In genomic region chr10:2488606-2489005, GRCh38 we compare ENCODE assay signal across 19 cellular contexts.
DNase-seq lines count a peak whose midpoint lies in the region; ATAC-seq and TF ChIP-seq lines count a peak whose summit lies in the region.
"Had no signal": no experiment of that assay in that cellular context is flagged by ENCODE, and none has a peak within 500 bp of the region (broad histone marks: within the 10 kb centered on the region; RNA-seq: fewer than 3 reads in every experiment).

No MANE protein-coding gene starts in this region.

- H3K4me1 Mint-ChIP-seq in nephron progenitor cell: peaks cover 7% of the 10 kb centered on the region
- H3K4me1 Mint-ChIP-seq in activated CD8-positive, alpha-beta T cell treated with anti-CD3 and anti-CD28 coated beads, Interleukin-2, amount 10 ng/mL, durations not matched to agents 7 days and 5 days (ENCODE audit: low read depth): no peaks in the 10 kb centered on the region
- H3K4me1 Mint-ChIP-seq: B cell; CD4-positive, CD25-positive, alpha-beta regulatory T cell had no signal

- no peak for TF ChIP-seq POLR2A in tibial nerve (IDR thresholded peaks at IDR 0.05)

- no peak overlapping the region for H3K4me3 Mint-ChIP-seq in nephron progenitor cell
- H3K4me3 Mint-ChIP-seq in activated CD8-positive, alpha-beta T cell treated with anti-CD3 and anti-CD28 coated beads, Interleukin-2, amount 10 ng/mL, durations not matched to agents 7 days and 5 days: no peak overlapping the region
- H3K4me3 Mint-ChIP-seq: B cell; CD4-positive, CD25-positive, alpha-beta regulatory T cell; CD8-positive, alpha-beta T cell had no signal

- no peaks in the 10 kb centered on the region for H3K36me3 Mint-ChIP-seq in nephron progenitor cell (ENCODE audit: low read depth)
- no peaks in the 10 kb centered on the region for H3K36me3 Mint-ChIP-seq in activated CD8-positive, alpha-beta T cell treated with anti-CD3 and anti-CD28 coated beads, Interleukin-2, amount 10 ng/mL, durations not matched to agents 7 days and 5 days (ENCODE audit: low read depth)
- H3K36me3 Mint-ChIP-seq: CD4-positive, CD25-positive, alpha-beta regulatory T cell; CD8-positive, alpha-beta T cell had no signal

- WGBS in tibial nerve, 2 donors: 38 to 47% methylated on average over 4 of the region's 4 CpGs

- no peak for TF ChIP-seq EP300 in tibial nerve (IDR thresholded peaks at IDR 0.05)

- H3K36me3 ChIP-seq in tibial nerve: no peaks in the 10 kb centered on the region
- H3K36me3 ChIP-seq: BLaER1, HAP-1 had no signal

- DNase-seq in Daoy (ENCODE audit: low read depth) (peak; percentile 34), HK-2 (ENCODE audit: unreplicated experiment) (peak; percentile 26), kidney tubule cell (ENCODE audit: low spot score) (peak; percentile 4), nephron progenitor cell (peak; percentile 17), tibial nerve (ENCODE audit: low spot score in 2 of 2) (no peak), D341Med (ENCODE audit: low spot score) (no peak)
- DNase-seq in activated CD8-positive, alpha-beta T cell treated with anti-CD3 and anti-CD28 coated beads, Interleukin-2, amount 10 ng/mL, durations not matched to agents 7 days and 5 days: no peak
- DNase-seq: Caco-2; CD4-positive, CD25-positive, alpha-beta regulatory T cell; CD8-positive, alpha-beta T cell; DMS 273 treated with DMSO at 0.1 percent for 48 hours; DMS79; GF-D8; GOT3 had no signal

- CTCF ChIA-PET in activated CD8-positive, alpha-beta T cell treated with anti-CD3 and anti-CD28 coated beads, Interleukin-2, amount 10 ng/mL, durations not matched to agents 7 days and 5 days (lab: Charles Lee): no interaction called here

- no peaks in the 10 kb centered on the region for H3K9me3 ChIP-seq in tibial nerve
- H3K9me3 ChIP-seq: BLaER1, Caco-2, HAP-1 had no signal

- H3K4me3 ChIP-seq in tibial nerve: no peak overlapping the region
- H3K4me3 ChIP-seq: BLaER1, HAP-1 had no signal

- no peaks in the 10 kb centered on the region for H3K27me3 ChIP-seq in tibial nerve
- H3K27me3 ChIP-seq: BLaER1 had no signal

- H3K27ac ChIP-seq in tibial nerve: no peak overlapping the region
- H3K27ac ChIP-seq: BLaER1, C4-2B had no signal

- no peak for ATAC-seq in HG03469 (IDR thresholded peaks at IDR 0.05; ENCODE audit: unreplicated experiment)
- no peak for ATAC-seq in activated CD8-positive, alpha-beta T cell treated with anti-CD3 and anti-CD28 coated beads, Interleukin-2, amount 10 ng/mL, durations not matched to agents 7 days and 5 days
- ATAC-seq: CD8-positive, alpha-beta T cell had no signal

- no peaks in the 10 kb centered on the region for H3K4me1 ChIP-seq in tibial nerve
- H3K4me1 ChIP-seq: BLaER1, Caco-2, HAP-1 had no signal

- peaks cover 12% of the 10 kb centered on the region for H3K27me3 Mint-ChIP-seq in nephron progenitor cell (ENCODE audit: low read depth, poor library complexity)
- H3K27me3 Mint-ChIP-seq in activated CD8-positive, alpha-beta T cell treated with anti-CD3 and anti-CD28 coated beads, Interleukin-2, amount 10 ng/mL, durations not matched to agents 7 days and 5 days (ENCODE audit: low read depth): no peaks in the 10 kb centered on the region
- H3K27me3 Mint-ChIP-seq: B cell; CD4-positive, CD25-positive, alpha-beta regulatory T cell had no signal

- H3K9me3 Mint-ChIP-seq in nephron progenitor cell: no peaks in the 10 kb centered on the region
- no peaks in the 10 kb centered on the region for H3K9me3 Mint-ChIP-seq in activated CD8-positive, alpha-beta T cell treated with anti-CD3 and anti-CD28 coated beads, Interleukin-2, amount 10 ng/mL, durations not matched to agents 7 days and 5 days (ENCODE audit: insufficient read depth)
- H3K9me3 Mint-ChIP-seq: CD8-positive, alpha-beta T cell had no signal

- H3K27ac Mint-ChIP-seq in nephron progenitor cell: no peak overlapping the region
- no peak overlapping the region for H3K27ac Mint-ChIP-seq in activated CD8-positive, alpha-beta T cell treated with anti-CD3 and anti-CD28 coated beads, Interleukin-2, amount 10 ng/mL, durations not matched to agents 7 days and 5 days
- H3K27ac Mint-ChIP-seq: B cell; CD4-positive, CD25-positive, alpha-beta regulatory T cell; CD8-positive, alpha-beta T cell had no signal

- POLR2A ChIA-PET in activated CD8-positive, alpha-beta T cell treated with anti-CD3 and anti-CD28 coated beads, Interleukin-2, amount 10 ng/mL, durations not matched to agents 7 days and 5 days (lab: Charles Lee): no interaction called here

- TF ChIP-seq CTCF in nephron progenitor cell (IDR thresholded peaks at IDR 0.05): no peak
- TF ChIP-seq CTCF in tibial nerve (IDR thresholded peaks at IDR 0.05): no peak

Comparison
In these comparisons a context has a peak if more than half of its experiments do, and no peak if none do; other contexts are left out.
1. DNase-seq: peak in Daoy (single experiment), HK-2 (single experiment), kidney tubule cell (single experiment) and nephron progenitor cell (single experiment); none in tibial nerve (0 of 2), D341Med (single experiment) and activated CD8-positive, alpha-beta T cell treated with anti-CD3 and anti-CD28 coated beads, Interleukin-2, amount 10 ng/mL, durations not matched to agents 7 days and 5 days (single experiment).